10 cellular contexts compared by ENCODE assay signal in the genomic region with DNA sequence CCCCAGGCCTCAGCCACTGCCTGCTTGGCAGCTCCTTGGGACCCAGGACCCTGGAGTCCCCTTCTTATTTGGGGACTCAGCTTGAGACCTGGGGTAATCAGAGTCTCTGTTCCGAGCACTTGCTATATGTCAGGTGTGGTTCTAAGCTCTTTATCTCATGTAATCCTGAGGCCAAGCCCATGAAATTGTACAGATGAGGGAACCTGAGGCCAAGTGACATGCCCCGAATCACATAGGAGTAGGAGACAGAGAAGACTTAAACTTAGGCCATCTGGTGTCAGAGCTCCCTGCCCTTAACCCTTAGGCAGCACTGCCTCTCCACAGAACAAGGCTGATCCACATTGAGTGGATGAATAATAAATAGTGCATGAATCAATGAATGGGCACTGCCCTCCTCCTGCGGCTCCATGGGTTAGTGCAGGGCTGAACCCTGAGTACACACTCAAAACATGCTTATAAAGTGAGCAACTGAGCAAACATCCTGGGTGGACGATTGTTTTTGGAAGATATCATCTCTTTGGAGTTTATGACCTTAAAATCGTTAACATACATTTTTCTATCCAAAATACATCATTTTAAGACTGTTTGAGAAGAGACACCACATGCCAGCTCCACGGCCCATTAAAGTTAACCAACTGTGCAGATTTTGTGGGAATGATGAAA. TPM values are rescaled to one million over a fixed set of nuclear protein-coding genes. Genes with fewer than 3 reads are reported as not detected.
A peak's percentile ranks its signal among the peaks of the same experiment; 100 is the strongest.
DNase-seq lines count a peak whose midpoint lies in the region; ATAC-seq, FAIRE-seq and TF ChIP-seq lines count a peak whose summit lies in the region.
"Had no signal": no experiment of that assay in that cellular context is flagged by ENCODE, and none has a peak within 500 bp of the region (broad histone marks: within the 10 kb centered on the region; RNA-seq: fewer than 3 reads in every experiment).

No MANE protein-coding gene starts in this region.

- ATAC-seq in sciatic nerve (no peak), GM21737 (IDR thresholded peaks at IDR 0.05; ENCODE audit: unreplicated experiment) (no peak)

- intact Hi-C loops in sciatic nerve (cut with DNase I) = no loop called here

- DNase-seq in D721Med (ENCODE audit: insufficient read length, low spot score) = peak; percentile 75
- peak; percentile 8 for DNase-seq in HS-27A (ENCODE audit: low read depth)
- DNase-seq in amniotic stem cell (lab: John Stamatoyannopoulos, UW) = peak; percentile 27
- peak; percentile 7 for DNase-seq in sciatic nerve (ENCODE audit: low spot score)
- DNase-seq in activated CD4-positive, alpha-beta T cell treated with anti-CD3 and anti-CD28 coated beads, Interleukin-2, amount 50 U/mL, for 4 hours = no peak
- no peak for DNase-seq in NCI-H2227 (lab: John Stamatoyannopoulos, UW; ENCODE audit: unreplicated experiment)
- DNase-seq: activated T-cell treated with anti-CD3 and anti-CD28 coated beads, Interleukin-2, amount 50 U/mL, for 24 hours; hippocampal formation; NCI-H1694 treated with DMSO at 0.1 percent for 48 hours had no signal

- FAIRE-seq in D721Med (lab: Jason Lieb, UNC) = peak; percentile 96

- TF ChIP-seq CTCF in D721Med (IDR thresholded peaks at IDR 0.05; ENCODE audit: insufficient read depth, missing control alignments) = no peak

RNA-seq across cellular contexts. Expression of a gene that starts 33.2 kb away (rescaled TPM):
- 77.5 TPM for total RNA-seq in sciatic nerve

Comparison
In these comparisons a context has a peak if more than half of its experiments do, and no peak if none do; other contexts are left out.
1. DNase-seq: peak in D721Med (single experiment), HS-27A (single experiment), amniotic stem cell (single experiment) and sciatic nerve (single experiment); none in activated CD4-positive, alpha-beta T cell treated with anti-CD3 and anti-CD28 coated beads, Interleukin-2, amount 50 U/mL, for 4 hours (0 of 2) and NCI-H2227 (single experiment).